ENCODE assay signal across 26 cellular contexts in the genomic region with DNA sequence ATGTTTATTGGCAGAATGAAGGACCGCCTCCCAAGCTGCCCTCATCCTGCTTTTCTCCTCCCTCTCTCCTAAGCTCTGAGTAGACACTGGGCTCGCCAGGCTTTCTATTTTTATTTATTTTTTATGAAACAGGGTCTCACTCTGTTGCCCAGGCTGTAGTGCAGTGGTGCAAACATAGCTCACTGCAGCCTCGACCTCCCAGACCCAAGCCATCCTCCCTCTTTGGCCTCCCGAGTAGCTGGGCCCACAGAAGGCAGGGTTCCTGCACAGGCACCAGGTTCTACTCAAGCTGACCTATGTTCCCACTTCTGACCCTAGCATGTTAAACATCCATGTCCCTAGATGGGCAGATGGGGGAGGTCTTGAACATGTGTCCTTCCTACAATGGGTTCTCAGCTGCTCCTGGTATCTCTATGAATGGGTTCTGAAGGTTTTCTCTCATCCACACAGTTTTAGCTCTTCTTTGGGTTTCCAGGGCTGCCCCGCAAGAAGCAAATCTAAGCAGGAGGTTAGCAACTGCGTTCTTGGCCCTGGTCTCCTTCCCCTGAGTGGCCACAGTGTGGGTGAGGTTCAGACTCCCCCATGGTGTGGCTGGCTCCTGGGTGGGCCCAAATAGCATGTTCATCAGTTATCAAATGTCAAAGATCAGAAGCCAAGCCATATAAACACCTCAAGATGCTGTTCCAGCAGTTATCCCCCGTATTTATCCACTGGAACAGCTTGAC.
DNase-seq lines count a peak whose midpoint lies in the region; ATAC-seq and TF ChIP-seq lines count a peak whose summit lies in the region.
"Had no signal": no experiment of that assay in that cellular context is flagged by ENCODE, and none has a peak within 500 bp of the region (broad histone marks: within the 10 kb centered on the region; RNA-seq: fewer than 3 reads in every experiment).

No MANE protein-coding gene starts in this region.

- no peak overlapping the region for H2AFZ ChIP-seq in GM23248

- intact Hi-C loops in left ventricle myocardium inferior (cut with micrococcal nuclease) (no loop called here), left ventricle myocardium superior (cut with micrococcal nuclease) (no loop called here)

- H3K27me3 ChIP-seq in left ventricle myocardium inferior (ENCODE audit: low read depth) (no peaks in the 10 kb centered on the region), skeletal muscle tissue (ENCODE audit: control insufficient read depth in 3 of 3, insufficient read depth in 3 of 3, low read length in 3 of 3) (no peaks in the 10 kb centered on the region), GM23248 (replicated peaks; ENCODE audit: insufficient read depth) (no peaks in the 10 kb centered on the region)
- H3K27me3 ChIP-seq: foreskin keratinocyte had no signal

- H3K9ac ChIP-seq in skeletal muscle tissue (ENCODE audit: low read depth in 1 of 3, low read length in 3 of 3) = no peak overlapping the region
- H3K9ac ChIP-seq in GM23248 = no peak overlapping the region
- H3K9ac ChIP-seq: SK-N-SH had no signal

- no peak overlapping the region for H3K4me2 ChIP-seq in GM23248 (ENCODE audit: unreplicated experiment)
- H3K4me2 ChIP-seq: SK-N-SH had no signal

- no peak for TF ChIP-seq CTCF in left ventricle myocardium inferior (IDR thresholded peaks at IDR 0.05; ENCODE audit: borderline replicate concordance)

- H3K9me2 ChIP-seq in GM23248 (ENCODE audit: insufficient read depth) = no peaks in the 10 kb centered on the region
- H3K9me2 ChIP-seq: SK-N-SH had no signal

- H4K20me1 ChIP-seq in GM23248 (ENCODE audit: insufficient read depth) = no peaks in the 10 kb centered on the region

- H3K4me1 ChIP-seq in left ventricle myocardium inferior (peaks cover 37% of the 10 kb centered on the region), skeletal muscle tissue (ENCODE audit: control insufficient read depth in 3 of 3, insufficient read depth in 3 of 3, low read length in 3 of 3) (peaks cover 27 to 45% (median 37%) of the 10 kb centered on the region in 3 donors), GM23248 (ENCODE audit: insufficient read depth) (no peaks in the 10 kb centered on the region)

- H3K4me3 ChIP-seq in left ventricle myocardium inferior = no peak overlapping the region
- no peak overlapping the region for H3K4me3 ChIP-seq in skeletal muscle tissue (ENCODE audit: low read length in 3 of 3)
- H3K4me3 ChIP-seq in GM23248 = no peak overlapping the region

- no peak overlapping the region for H3K27ac Mint-ChIP-seq in activated naive CD4-positive, alpha-beta T cell treated with anti-CD3 and anti-CD28 coated beads, Interleukin-2, amount 50 U/mL, for 72 hours
- H3K27ac Mint-ChIP-seq: activated CD4-positive, alpha-beta memory T cell treated with anti-CD3 and anti-CD28 coated beads, Interleukin-2, amount 10 ng/mL, durations not matched to agents 7 days and 5 days; activated naive CD8-positive, alpha-beta T cell treated with anti-CD3 and anti-CD28 coated beads, Interleukin-2, amount 50 U/mL, for 24 hours; B cell; T-helper 1 cell treated with Interleukin-12 subunit alpha and Interleukin-12 subunit beta and Interleukin-4 antibody, amounts not matched to agents 30 μg/mL and 1 μg/mL, for 36 hours had no signal

- peaks cover 0 to 18% of the 10 kb centered on the region in 2 donors for H3K9me3 Mint-ChIP-seq in activated naive CD4-positive, alpha-beta T cell treated with anti-CD3 and anti-CD28 coated beads, Interleukin-2, amount 50 U/mL, for 72 hours
- H3K9me3 Mint-ChIP-seq: activated naive CD8-positive, alpha-beta T cell treated with anti-CD3 and anti-CD28 coated beads, Interleukin-2, amount 50 U/mL, for 24 hours had no signal

- WGBS in GM23248 (ENCODE audit: low coverage in 1 of 2, low lambda C conversion rate in 2 of 2, missing lambda C conversion rate in 2 of 2), 2 experiments = 71% methylated on average over 7 of the region's 7 CpGs

- in situ Hi-C loops in GM23248 (cut with MboI) = no loop called here

- DNase-seq in left ventricle myocardium inferior = no peak
- no peak for DNase-seq in left ventricle myocardium superior
- DNase-seq in left lobe of liver (ENCODE audit: low spot score) = peak; percentile 40
- no peak for DNase-seq in GM23248
- DNase-seq in SIG-M5 (lab: John Stamatoyannopoulos, UW) = no peak
- no peak for DNase-seq in activated naive CD4-positive, alpha-beta T cell treated with anti-CD3 and anti-CD28 coated beads, Interleukin-2, amount 50 U/mL, for 72 hours (ENCODE audit: low spot score in 2 of 2)
- DNase-seq: activated CD4-positive, alpha-beta memory T cell treated with anti-CD3 and anti-CD28 coated beads, Interleukin-2, amount 10 ng/mL, durations not matched to agents 7 days and 5 days; activated CD4-positive, alpha-beta T cell treated with anti-CD3 and anti-CD28 coated beads for 1 hour; activated gamma-delta T cell; activated naive CD8-positive, alpha-beta T cell treated with anti-CD3 and anti-CD28 coated beads, Interleukin-2, amount 50 U/mL, for 24 hours; activated T-cell treated with anti-CD3 and anti-CD28 coated beads for 4 hours; CD8-positive, alpha-beta memory T cell; effector memory CD4-positive, alpha-beta T cell; foreskin keratinocyte; hippocampal formation; mesendoderm; nucleus accumbens; RPMI8226; SK-N-SH; stimulated activated CD4-positive, alpha-beta T cell treated with anti-CD3 and anti-CD28 coated beads, Interleukin-2, amount 100 ng/mL, for 24 hours had no signal

- ATAC-seq in left ventricle myocardium superior (no peak), left lobe of liver (no peak), HG03460 (IDR thresholded peaks at IDR 0.05; ENCODE audit: unreplicated experiment) (no peak)
- no peak for ATAC-seq in activated naive CD4-positive, alpha-beta T cell treated with anti-CD3 and anti-CD28 coated beads, Interleukin-2, amount 50 U/mL, for 72 hours
- ATAC-seq: activated naive CD8-positive, alpha-beta T cell treated with anti-CD3 and anti-CD28 coated beads, Interleukin-2, amount 50 U/mL, for 24 hours; esophagus mucosa; foreskin keratinocyte; HepG2 had no signal

- H3K36me3 Mint-ChIP-seq in activated naive CD4-positive, alpha-beta T cell treated with anti-CD3 and anti-CD28 coated beads, Interleukin-2, amount 50 U/mL, for 72 hours = peaks cover 0 to 7% of the 10 kb centered on the region in 2 donors

- H3K9me3 ChIP-seq in left ventricle myocardium inferior (replicated peaks) = no peaks in the 10 kb centered on the region
- H3K9me3 ChIP-seq in skeletal muscle tissue (ENCODE audit: control insufficient read depth in 3 of 3, low read length in 3 of 3) = no peaks in the 10 kb centered on the region
- H3K9me3 ChIP-seq in GM23248 (ENCODE audit: low read depth) = no peaks in the 10 kb centered on the region
- H3K9me3 ChIP-seq: SK-N-SH had no signal

- H3K27ac ChIP-seq in left ventricle myocardium inferior (replicated peaks) (peak overlapping the region; percentile 86), skeletal muscle tissue (ENCODE audit: low read depth, low read length) (peak overlapping the region; percentile 66), GM23248 (no peak overlapping the region)
- H3K27ac ChIP-seq: foreskin keratinocyte had no signal

- no peaks in the 10 kb centered on the region for H3F3A ChIP-seq in GM23248 (ENCODE audit: insufficient read depth)

- H3K36me3 ChIP-seq in left ventricle myocardium inferior = no peaks in the 10 kb centered on the region
- H3K36me3 ChIP-seq in skeletal muscle tissue (ENCODE audit: control insufficient read depth in 3 of 3, insufficient read depth in 3 of 3, low read length in 3 of 3) = no peaks in the 10 kb centered on the region
- no peaks in the 10 kb centered on the region for H3K36me3 ChIP-seq in GM23248 (ENCODE audit: low read depth)

- H3K79me2 ChIP-seq in GM23248 (ENCODE audit: insufficient read depth) = no peaks in the 10 kb centered on the region
